Comparison of ENCODE assay signal across 9 cellular contexts in the genomic region with DNA sequence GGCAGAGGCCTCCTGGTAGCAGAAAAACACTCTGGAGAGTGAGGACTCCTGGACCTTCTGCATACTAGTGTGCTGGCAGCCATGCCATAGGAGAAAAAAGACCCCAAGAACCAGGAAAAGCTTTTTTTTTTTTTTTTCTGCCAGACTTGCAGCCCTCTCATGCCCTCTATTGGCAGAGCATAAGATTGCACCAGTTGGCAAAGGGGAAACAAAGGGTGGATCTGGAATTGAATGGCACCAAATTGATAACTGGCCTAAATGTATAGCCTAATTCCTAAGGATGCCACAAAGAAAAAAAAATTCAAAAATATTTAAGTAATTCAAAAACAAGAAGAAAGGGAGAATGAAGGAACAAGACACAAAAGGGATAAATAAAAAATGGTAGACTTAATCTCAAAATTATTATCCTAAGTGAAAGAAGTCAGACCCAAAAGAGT.
DNase-seq lines count a peak whose midpoint lies in the region; ATAC-seq and TF ChIP-seq lines count a peak whose summit lies in the region.
"Had no signal": no experiment of that assay in that cellular context is flagged by ENCODE, and none has a peak within 500 bp of the region (broad histone marks: within the 10 kb centered on the region; RNA-seq: fewer than 3 reads in every experiment).

No MANE protein-coding gene starts in this region.

- DNase-seq in activated T-cell treated with anti-CD3 and anti-CD28 coated beads for 24 hours (ENCODE audit: low read depth) (peak; percentile 0), LNCaP clone FGC (ENCODE audit: low read depth) (no peak), neuronal stem cell (ENCODE audit: low spot score) (peak; percentile 52)
- no peak for DNase-seq in activated T-cell treated with anti-CD3 and anti-CD28 coated beads, Interleukin-2, amount 50 U/mL, for 4 hours
- DNase-seq in effector CD8-positive, alpha-beta T cell (lab: John Stamatoyannopoulos, UW), result no peak

- TF ChIP-seq CTCF in LNCaP clone FGC (IDR thresholded peaks at IDR 0.05; ENCODE audit: control insufficient read depth, extremely low read depth, insufficient read depth) (peak; percentile 76), brain (conservative IDR thresholded peaks at IDR 0.05) (peak; percentile 63 to 78)

- H3K9me3 Mint-ChIP-seq in activated T-cell treated with anti-CD3 and anti-CD28 coated beads, Interleukin-2, amount 50 U/mL, for 4 hours, result peaks cover 13% of the 10 kb centered on the region
- peaks cover 16 to 35% (median 31%) of the 10 kb centered on the region in 5 experiments for H3K9me3 Mint-ChIP-seq in brain
- H3K9me3 Mint-ChIP-seq: activated naive CD4-positive, alpha-beta T cell treated with anti-CD3 and anti-CD28 coated beads, Interleukin-2, amount 50 U/mL, for 24 hours had no signal

- H3K14ac ChIP-seq in neuronal stem cell (ENCODE audit: low read length), result no peak overlapping the region

- no peak overlapping the region for H2BK15ac ChIP-seq in neuronal stem cell (ENCODE audit: low read length)

- H2AK5ac ChIP-seq in neuronal stem cell (ENCODE audit: low read depth, low read length), result peak overlapping the region; percentile 83

- H3K36me3 Mint-ChIP-seq in activated T-cell treated with anti-CD3 and anti-CD28 coated beads, Interleukin-2, amount 50 U/mL, for 4 hours (ENCODE audit: insufficient read depth), result no peaks in the 10 kb centered on the region
- H3K36me3 Mint-ChIP-seq in brain, result no peaks in the 10 kb centered on the region

- H3K27me3 ChIP-seq in neuronal stem cell (ENCODE audit: control insufficient read depth in 3 of 3, insufficient read depth in 3 of 3, low read depth in 1 of 3, low read length in 3 of 3), result no peaks in the 10 kb centered on the region

- no peak overlapping the region for H3K4me3 Mint-ChIP-seq in activated T-cell treated with anti-CD3 and anti-CD28 coated beads, Interleukin-2, amount 50 U/mL, for 4 hours
- no peak overlapping the region for H3K4me3 Mint-ChIP-seq in brain
- H3K4me3 Mint-ChIP-seq: activated naive CD4-positive, alpha-beta T cell treated with anti-CD3 and anti-CD28 coated beads, Interleukin-2, amount 50 U/mL, for 24 hours had no signal

- peak overlapping the region; percentile 78 for H3K18ac ChIP-seq in neuronal stem cell (ENCODE audit: low read length)

- no peaks in the 10 kb centered on the region for H3K4me1 ChIP-seq in neuronal stem cell (ENCODE audit: control insufficient read depth in 2 of 2, insufficient read depth in 1 of 2, low read depth in 1 of 2, low read length in 2 of 2)

- H3K4me1 Mint-ChIP-seq in activated T-cell treated with anti-CD3 and anti-CD28 coated beads, Interleukin-2, amount 50 U/mL, for 4 hours (ENCODE audit: low read depth), result no peaks in the 10 kb centered on the region
- H3K4me1 Mint-ChIP-seq in brain, result no peaks in the 10 kb centered on the region
- H3K4me1 Mint-ChIP-seq: activated naive CD4-positive, alpha-beta T cell treated with anti-CD3 and anti-CD28 coated beads, Interleukin-2, amount 50 U/mL, for 24 hours had no signal

- H4K8ac ChIP-seq in neuronal stem cell (ENCODE audit: low read depth, low read length), result peak overlapping the region; percentile 48

- no peaks in the 10 kb centered on the region for H3K79me1 ChIP-seq in neuronal stem cell (ENCODE audit: low read depth, low read length)

- H3K9me3 ChIP-seq in neuronal stem cell (replicated peaks in 1 of 2; ENCODE audit: control insufficient read depth in 2 of 2, insufficient read depth in 1 of 2, low read depth in 1 of 2, low read length in 2 of 2), result no peaks in the 10 kb centered on the region

- H3K9ac ChIP-seq in neuronal stem cell (ENCODE audit: low read depth, low read length, poor library complexity), result no peak overlapping the region

- H3K27me3 Mint-ChIP-seq in activated T-cell treated with anti-CD3 and anti-CD28 coated beads, Interleukin-2, amount 50 U/mL, for 4 hours (ENCODE audit: low read depth), result no peaks in the 10 kb centered on the region
- peaks cover 6% of the 10 kb centered on the region for H3K27me3 Mint-ChIP-seq in brain
- H3K27me3 Mint-ChIP-seq: activated naive CD4-positive, alpha-beta T cell treated with anti-CD3 and anti-CD28 coated beads, Interleukin-2, amount 50 U/mL, for 24 hours had no signal

- no peaks in the 10 kb centered on the region for H3K36me3 ChIP-seq in neuronal stem cell (replicated peaks in 1 of 2; ENCODE audit: control insufficient read depth in 2 of 2, insufficient read depth in 2 of 2, low read length in 2 of 2)

- H2BK5ac ChIP-seq in neuronal stem cell (ENCODE audit: low read length), result no peak overlapping the region

- no peak overlapping the region for H3K4ac ChIP-seq in neuronal stem cell (ENCODE audit: low read length)

- H3K23ac ChIP-seq in neuronal stem cell (ENCODE audit: low read depth, low read length, poor library complexity), result no peak overlapping the region

- H2AFZ ChIP-seq in neuronal stem cell (ENCODE audit: low read length), result no peak overlapping the region

- no peak overlapping the region for H4K91ac ChIP-seq in neuronal stem cell (ENCODE audit: low read depth, low read length, poor library complexity)

- H3K27ac Mint-ChIP-seq in brain, result no peak overlapping the region
- H3K27ac Mint-ChIP-seq: activated naive CD4-positive, alpha-beta T cell treated with anti-CD3 and anti-CD28 coated beads, Interleukin-2, amount 50 U/mL, for 24 hours had no signal

- ATAC-seq in activated T-cell treated with anti-CD3 and anti-CD28 coated beads, Interleukin-2, amount 50 U/mL, for 4 hours, result no peak
- ATAC-seq in HG02610 (IDR thresholded peaks at IDR 0.05; ENCODE audit: unreplicated experiment) (no peak), GM21723 (IDR thresholded peaks at IDR 0.05; ENCODE audit: unreplicated experiment) (no peak)

- H2BK12ac ChIP-seq in neuronal stem cell (ENCODE audit: low read length), result no peak overlapping the region

- H3K27ac ChIP-seq in neuronal stem cell (replicated peaks; ENCODE audit: low read length), result no peak overlapping the region

- H3K4me3 ChIP-seq in LNCaP clone FGC (ENCODE audit: low read depth, low read length) (no peak overlapping the region), neuronal stem cell (ENCODE audit: low read length in 2 of 2) (no peak overlapping the region)

- no peak overlapping the region for H3K4me2 ChIP-seq in neuronal stem cell (ENCODE audit: insufficient read depth, low read length, poor library complexity, severe bottlenecking)

- no peak overlapping the region for H2BK120ac ChIP-seq in neuronal stem cell (ENCODE audit: low read depth, low read length)

Comparison
In these comparisons a context has a peak if more than half of its experiments do, and no peak if none do; other contexts are left out.
1. DNase-seq: peak in activated T-cell treated with anti-CD3 and anti-CD28 coated beads for 24 hours (single experiment) and neuronal stem cell (single experiment); none in activated T-cell treated with anti-CD3 and anti-CD28 coated beads, Interleukin-2, amount 50 U/mL, for 4 hours (single experiment), LNCaP clone FGC (single experiment) and effector CD8-positive, alpha-beta T cell (single experiment).